Comparison of ENCODE assay signal across 1 cellular context in genomic region chr1:56482486-56482885, GRCh38.
TF ChIP-seq lines count a peak whose summit lies in the region.

No MANE protein-coding gene starts in this region.

TF ChIP-seq in HepG2, 621 proteins besides CTCF, POLR2A, EP300 and RAD21 (continued from another document and continues in another):
- peak; percentile 37; the same call in 1 of the 2 replicates for TF ChIP-seq RCOR2 (CRISPR knock-in tag; IDR thresholded peaks at IDR 0.05)
- no peak for TF ChIP-seq ZNF713 (CRISPR knock-in tag; IDR thresholded peaks at IDR 0.05)
- TF ChIP-seq ZBTB21 (CRISPR knock-in tag; IDR thresholded peaks at IDR 0.05): no peak
- no peak for TF ChIP-seq GLI4 (CRISPR knock-in tag; IDR thresholded peaks at IDR 0.05; ENCODE audit: borderline replicate concordance)
- TF ChIP-seq, protein P1, sequence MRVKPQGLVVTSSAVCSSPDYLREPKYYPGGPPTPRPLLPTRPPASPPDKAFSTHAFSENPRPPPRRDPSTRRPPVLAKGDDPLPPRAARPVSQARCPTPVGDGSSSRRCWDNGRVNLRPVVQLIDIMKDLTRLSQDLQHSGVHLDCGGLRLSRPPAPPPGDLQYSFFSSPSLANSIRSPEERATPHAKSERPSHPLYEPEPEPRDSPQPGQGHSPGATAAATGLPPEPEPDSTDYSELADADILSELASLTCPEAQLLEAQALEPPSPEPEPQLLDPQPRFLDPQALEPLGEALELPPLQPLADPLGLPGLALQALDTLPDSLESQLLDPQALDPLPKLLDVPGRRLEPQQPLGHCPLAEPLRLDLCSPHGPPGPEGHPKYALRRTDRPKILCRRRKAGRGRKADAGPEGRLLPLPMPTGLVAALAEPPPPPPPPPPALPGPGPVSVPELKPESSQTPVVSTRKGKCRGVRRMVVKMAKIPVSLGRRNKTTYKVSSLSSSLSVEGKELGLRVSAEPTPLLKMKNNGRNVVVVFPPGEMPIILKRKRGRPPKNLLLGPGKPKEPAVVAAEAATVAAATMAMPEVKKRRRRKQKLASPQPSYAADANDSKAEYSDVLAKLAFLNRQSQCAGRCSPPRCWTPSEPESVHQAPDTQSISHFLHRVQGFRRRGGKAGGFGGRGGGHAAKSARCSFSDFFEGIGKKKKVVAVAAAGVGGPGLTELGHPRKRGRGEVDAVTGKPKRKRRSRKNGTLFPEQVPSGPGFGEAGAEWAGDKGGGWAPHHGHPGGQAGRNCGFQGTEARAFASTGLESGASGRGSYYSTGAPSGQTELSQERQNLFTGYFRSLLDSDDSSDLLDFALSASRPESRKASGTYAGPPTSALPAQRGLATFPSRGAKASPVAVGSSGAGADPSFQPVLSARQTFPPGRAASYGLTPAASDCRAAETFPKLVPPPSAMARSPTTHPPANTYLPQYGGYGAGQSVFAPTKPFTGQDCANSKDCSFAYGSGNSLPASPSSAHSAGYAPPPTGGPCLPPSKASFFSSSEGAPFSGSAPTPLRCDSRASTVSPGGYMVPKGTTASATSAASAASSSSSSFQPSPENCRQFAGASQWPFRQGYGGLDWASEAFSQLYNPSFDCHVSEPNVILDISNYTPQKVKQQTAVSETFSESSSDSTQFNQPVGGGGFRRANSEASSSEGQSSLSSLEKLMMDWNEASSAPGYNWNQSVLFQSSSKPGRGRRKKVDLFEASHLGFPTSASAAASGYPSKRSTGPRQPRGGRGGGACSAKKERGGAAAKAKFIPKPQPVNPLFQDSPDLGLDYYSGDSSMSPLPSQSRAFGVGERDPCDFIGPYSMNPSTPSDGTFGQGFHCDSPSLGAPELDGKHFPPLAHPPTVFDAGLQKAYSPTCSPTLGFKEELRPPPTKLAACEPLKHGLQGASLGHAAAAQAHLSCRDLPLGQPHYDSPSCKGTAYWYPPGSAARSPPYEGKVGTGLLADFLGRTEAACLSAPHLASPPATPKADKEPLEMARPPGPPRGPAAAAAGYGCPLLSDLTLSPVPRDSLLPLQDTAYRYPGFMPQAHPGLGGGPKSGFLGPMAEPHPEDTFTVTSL (CRISPR knock-in tag; IDR thresholded peaks at IDR 0.05; ENCODE audit: borderline replicate concordance): peak; percentile 66; the same call in 1 of the 2 replicates
- TF ChIP-seq, protein P2, sequence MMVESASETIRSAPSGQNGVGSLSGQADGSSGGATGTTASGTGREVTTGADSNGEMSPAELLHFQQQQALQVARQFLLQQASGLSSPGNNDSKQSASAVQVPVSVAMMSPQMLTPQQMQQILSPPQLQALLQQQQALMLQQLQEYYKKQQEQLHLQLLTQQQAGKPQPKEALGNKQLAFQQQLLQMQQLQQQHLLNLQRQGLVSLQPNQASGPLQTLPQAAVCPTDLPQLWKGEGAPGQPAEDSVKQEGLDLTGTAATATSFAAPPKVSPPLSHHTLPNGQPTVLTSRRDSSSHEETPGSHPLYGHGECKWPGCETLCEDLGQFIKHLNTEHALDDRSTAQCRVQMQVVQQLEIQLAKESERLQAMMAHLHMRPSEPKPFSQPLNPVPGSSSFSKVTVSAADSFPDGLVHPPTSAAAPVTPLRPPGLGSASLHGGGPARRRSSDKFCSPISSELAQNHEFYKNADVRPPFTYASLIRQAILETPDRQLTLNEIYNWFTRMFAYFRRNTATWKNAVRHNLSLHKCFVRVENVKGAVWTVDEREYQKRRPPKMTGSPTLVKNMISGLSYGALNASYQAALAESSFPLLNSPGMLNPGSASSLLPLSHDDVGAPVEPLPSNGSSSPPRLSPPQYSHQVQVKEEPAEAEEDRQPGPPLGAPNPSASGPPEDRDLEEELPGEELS (CRISPR knock-in tag; IDR thresholded peaks at IDR 0.05): no peak
- no peak for TF ChIP-seq SMYD3 (CRISPR knock-in tag; IDR thresholded peaks at IDR 0.05)
- TF ChIP-seq ZNF124 (CRISPR knock-in tag; IDR thresholded peaks at IDR 0.05): no peak
- TF ChIP-seq GPN1 (CRISPR knock-in tag; IDR thresholded peaks at IDR 0.05; ENCODE audit: borderline replicate concordance): no peak
- TF ChIP-seq, protein P3, sequence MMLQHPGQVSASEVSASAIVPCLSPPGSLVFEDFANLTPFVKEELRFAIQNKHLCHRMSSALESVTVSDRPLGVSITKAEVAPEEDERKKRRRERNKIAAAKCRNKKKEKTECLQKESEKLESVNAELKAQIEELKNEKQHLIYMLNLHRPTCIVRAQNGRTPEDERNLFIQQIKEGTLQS (CRISPR knock-in tag; IDR thresholded peaks at IDR 0.05): no peak
- no peak for TF ChIP-seq NBN (conservative IDR thresholded peaks at IDR 0.05)
- TF ChIP-seq TEAD2 (CRISPR knock-in tag; IDR thresholded peaks at IDR 0.05): no peak
- TF ChIP-seq, protein P4, sequence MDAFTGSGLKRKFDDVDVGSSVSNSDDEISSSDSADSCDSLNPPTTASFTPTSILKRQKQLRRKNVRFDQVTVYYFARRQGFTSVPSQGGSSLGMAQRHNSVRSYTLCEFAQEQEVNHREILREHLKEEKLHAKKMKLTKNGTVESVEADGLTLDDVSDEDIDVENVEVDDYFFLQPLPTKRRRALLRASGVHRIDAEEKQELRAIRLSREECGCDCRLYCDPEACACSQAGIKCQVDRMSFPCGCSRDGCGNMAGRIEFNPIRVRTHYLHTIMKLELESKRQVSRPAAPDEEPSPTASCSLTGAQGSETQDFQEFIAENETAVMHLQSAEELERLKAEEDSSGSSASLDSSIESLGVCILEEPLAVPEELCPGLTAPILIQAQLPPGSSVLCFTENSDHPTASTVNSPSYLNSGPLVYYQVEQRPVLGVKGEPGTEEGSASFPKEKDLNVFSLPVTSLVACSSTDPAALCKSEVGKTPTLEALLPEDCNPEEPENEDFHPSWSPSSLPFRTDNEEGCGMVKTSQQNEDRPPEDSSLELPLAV (CRISPR knock-in tag; conservative IDR thresholded peaks at IDR 0.05; ENCODE audit: low read depth): no peak
- TF ChIP-seq NRL (CRISPR knock-in tag; IDR thresholded peaks at IDR 0.05; ENCODE audit: borderline replicate concordance): no peak
- TF ChIP-seq ZNF362 (CRISPR knock-in tag; IDR thresholded peaks at IDR 0.05; ENCODE audit: borderline replicate concordance): no peak
- TF ChIP-seq MAF1 (CRISPR knock-in tag; IDR thresholded peaks at IDR 0.05; ENCODE audit: borderline replicate concordance): no peak
- no peak for TF ChIP-seq SRSF1 (optimal IDR thresholded peaks at IDR 0.05; ENCODE audit: low read depth, low read length)
- no peak for TF ChIP-seq ZNF263 (CRISPR knock-in tag; IDR thresholded peaks at IDR 0.05)
- TF ChIP-seq, protein P5, sequence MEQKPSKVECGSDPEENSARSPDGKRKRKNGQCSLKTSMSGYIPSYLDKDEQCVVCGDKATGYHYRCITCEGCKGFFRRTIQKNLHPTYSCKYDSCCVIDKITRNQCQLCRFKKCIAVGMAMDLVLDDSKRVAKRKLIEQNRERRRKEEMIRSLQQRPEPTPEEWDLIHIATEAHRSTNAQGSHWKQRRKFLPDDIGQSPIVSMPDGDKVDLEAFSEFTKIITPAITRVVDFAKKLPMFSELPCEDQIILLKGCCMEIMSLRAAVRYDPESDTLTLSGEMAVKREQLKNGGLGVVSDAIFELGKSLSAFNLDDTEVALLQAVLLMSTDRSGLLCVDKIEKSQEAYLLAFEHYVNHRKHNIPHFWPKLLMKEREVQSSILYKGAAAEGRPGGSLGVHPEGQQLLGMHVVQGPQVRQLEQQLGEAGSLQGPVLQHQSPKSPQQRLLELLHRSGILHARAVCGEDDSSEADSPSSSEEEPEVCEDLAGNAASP (CRISPR knock-in tag; IDR thresholded peaks at IDR 0.05; ENCODE audit: borderline replicate concordance): peak; percentile 42; the same call in 1 of the 2 replicates
- TF ChIP-seq ZFY (CRISPR knock-in tag; IDR thresholded peaks at IDR 0.05): no peak
- peak; percentile 69; the same call in 1 of the 2 replicates for TF ChIP-seq ZFP90 (CRISPR knock-in tag; IDR thresholded peaks at IDR 0.05; ENCODE audit: borderline replicate concordance)
- TF ChIP-seq, protein P6, sequence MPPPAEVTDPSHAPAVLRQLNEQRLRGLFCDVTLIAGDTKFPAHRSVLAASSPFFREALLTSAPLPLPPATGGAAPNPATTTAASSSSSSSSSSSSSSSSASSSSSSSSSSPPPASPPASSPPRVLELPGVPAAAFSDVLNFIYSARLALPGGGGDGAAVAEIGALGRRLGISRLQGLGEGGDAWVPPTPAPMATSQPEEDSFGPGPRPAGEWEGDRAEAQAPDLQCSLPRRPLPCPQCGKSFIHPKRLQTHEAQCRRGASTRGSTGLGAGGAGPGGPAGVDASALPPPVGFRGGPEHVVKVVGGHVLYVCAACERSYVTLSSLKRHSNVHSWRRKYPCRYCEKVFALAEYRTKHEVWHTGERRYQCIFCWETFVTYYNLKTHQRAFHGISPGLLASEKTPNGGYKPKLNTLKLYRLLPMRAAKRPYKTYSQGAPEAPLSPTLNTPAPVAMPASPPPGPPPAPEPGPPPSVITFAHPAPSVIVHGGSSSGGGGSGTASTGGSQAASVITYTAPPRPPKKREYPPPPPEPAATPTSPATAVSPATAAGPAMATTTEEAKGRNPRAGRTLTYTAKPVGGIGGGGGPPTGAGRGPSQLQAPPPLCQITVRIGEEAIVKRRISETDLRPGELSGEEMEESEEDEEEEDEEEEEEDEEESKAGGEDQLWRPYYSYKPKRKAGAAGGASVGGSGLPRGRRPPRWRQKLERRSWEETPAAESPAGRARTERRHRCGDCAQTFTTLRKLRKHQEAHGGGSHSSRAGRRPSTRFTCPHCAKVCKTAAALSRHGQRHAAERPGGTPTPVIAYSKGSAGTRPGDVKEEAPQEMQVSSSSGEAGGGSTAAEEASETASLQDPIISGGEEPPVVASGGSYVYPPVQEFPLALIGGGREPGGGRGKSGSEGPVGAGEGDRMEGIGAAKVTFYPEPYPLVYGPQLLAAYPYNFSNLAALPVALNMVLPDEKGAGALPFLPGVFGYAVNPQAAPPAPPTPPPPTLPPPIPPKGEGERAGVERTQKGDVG (CRISPR knock-in tag; IDR thresholded peaks at IDR 0.05; ENCODE audit: borderline replicate concordance): no peak
- no peak for TF ChIP-seq BCL3 (CRISPR knock-in tag; IDR thresholded peaks at IDR 0.05)
- TF ChIP-seq MLXIP (CRISPR knock-in tag; IDR thresholded peaks at IDR 0.05; ENCODE audit: borderline replicate concordance): no peak
- TF ChIP-seq TCF7 (IDR thresholded peaks at IDR 0.05; ENCODE audit: low read depth): peak; percentile 78
- TF ChIP-seq NR2F1 (CRISPR knock-in tag; IDR thresholded peaks at IDR 0.05): 0 out of 4 replicates have a peak, but pooled peaks of 1 of the 2 experiments have one; percentile 53
- TF ChIP-seq ELF3 (CRISPR knock-in tag; IDR thresholded peaks at IDR 0.05): peak; percentile 86
- TF ChIP-seq SOX5 (CRISPR knock-in tag; IDR thresholded peaks at IDR 0.05; ENCODE audit: borderline replicate concordance): peak; percentile 82; the same call in 1 of the 2 replicates
- no peak for TF ChIP-seq ISX (CRISPR knock-in tag; conservative IDR thresholded peaks at IDR 0.05)
- no peak for TF ChIP-seq FOXP1 (IDR thresholded peaks at IDR 0.05)
- peak; percentile 66 for TF ChIP-seq FOXP1 (CRISPR knock-in tag; IDR thresholded peaks at IDR 0.05)
- TF ChIP-seq HMG20A (CRISPR knock-in tag; IDR thresholded peaks at IDR 0.05; ENCODE audit: borderline replicate concordance): peak; percentile 72; the same call in 1 of the 2 replicates
- TF ChIP-seq ZNF883 (CRISPR knock-in tag; IDR thresholded peaks at IDR 0.05; ENCODE audit: not compliant biosample characterization): no peak
- TF ChIP-seq MTA1 (CRISPR knock-in tag; IDR thresholded peaks at IDR 0.05; ENCODE audit: borderline replicate concordance): no peak
- TF ChIP-seq MED1 (CRISPR knock-in tag; IDR thresholded peaks at IDR 0.05): peak; percentile 50; the same call in 1 of the 2 replicates
- peak; percentile 63; the same call in 1 of the 2 replicates for TF ChIP-seq TFE3 (CRISPR knock-in tag; IDR thresholded peaks at IDR 0.05)
- peak; percentile 56 for TF ChIP-seq BCL6 (CRISPR knock-in tag; IDR thresholded peaks at IDR 0.05)
